In genomic region chr3:42732829-42733459, GRCh38 we compare ENCODE assay signal across 14 cellular contexts. TPM values are rescaled to one million over a fixed set of nuclear protein-coding genes. Genes with fewer than 3 reads are reported as not detected.
A peak's percentile ranks its signal among the peaks of the same experiment; 100 is the strongest.
DNase-seq lines count a peak whose midpoint lies in the region; ATAC-seq and TF ChIP-seq lines count a peak whose summit lies in the region.
"Had no signal": no experiment of that assay in that cellular context is flagged by ENCODE, and none has a peak within 500 bp of the region (broad histone marks: within the 10 kb centered on the region; RNA-seq: fewer than 3 reads in every experiment).

No MANE protein-coding gene starts in this region.

- peak overlapping the region; percentile 28 for H2BK15ac ChIP-seq in neuronal stem cell (ENCODE audit: low read length)

- peak overlapping the region; percentile 75 for H2BK5ac ChIP-seq in neuronal stem cell (ENCODE audit: low read length)

- H3K27ac ChIP-seq in HUES48 (ENCODE audit: low read depth, low read length): peak overlapping the region; percentile 80
- no peak overlapping the region for H3K27ac ChIP-seq in neuronal stem cell (replicated peaks; ENCODE audit: low read length)

- H2AFZ ChIP-seq in neuronal stem cell (ENCODE audit: low read length): peak overlapping the region; percentile 40

- no CpG with 5 or more reads among the region's 9 CpGs for WGBS in neuronal stem cell (ENCODE audit: extremely low coverage in 2 of 2, insufficient read length in 2 of 2, insufficient replicate concordance in 1 of 2), 2 donors

- H3K4me1 ChIP-seq in HUES48 (ENCODE audit: control insufficient read depth, insufficient read depth, low read length) (peaks cover 30% of the 10 kb centered on the region; the same call in 1 of the 2 replicates), neuronal stem cell (ENCODE audit: control insufficient read depth in 2 of 2, insufficient read depth in 1 of 2, low read depth in 1 of 2, low read length in 2 of 2) (peaks cover 7 to 19% of the 10 kb centered on the region in 2 donors)

- H3K9me3 ChIP-seq in HUES48 (ENCODE audit: control insufficient read depth, insufficient read depth, low read length) (no peaks in the 10 kb centered on the region), neuronal stem cell (replicated peaks in 1 of 2; ENCODE audit: control insufficient read depth in 2 of 2, insufficient read depth in 1 of 2, low read depth in 1 of 2, low read length in 2 of 2) (no peaks in the 10 kb centered on the region)

- DNase-seq in BJ (ENCODE audit: low read depth): no peak
- DNase-seq in ecto neural progenitor cell (ENCODE audit: low spot score): peak; percentile 46
- no peak for DNase-seq in neuronal stem cell (ENCODE audit: low spot score)
- no peak for DNase-seq in AML-193 (lab: John Stamatoyannopoulos, UW)
- DNase-seq in NCI-H1694 (lab: John Stamatoyannopoulos, UW): no peak
- DNase-seq in H7: no peak
- DNase-seq: activated CD8-positive, alpha-beta T cell treated with anti-CD3 and anti-CD28 coated beads, Interleukin-2, amount 10 ng/mL, durations not matched to agents 7 days and 5 days; activated naive CD8-positive, alpha-beta T cell treated with anti-CD3 and anti-CD28 coated beads, Interleukin-2, amount 10 ng/mL, durations not matched to agents 7 days and 5 days; CD4-positive, CD25-positive, alpha-beta regulatory T cell; NCI-H526 had no signal

- CTCF ChIA-PET in BJ (lab: Yijun Ruan, JAX): interaction anchor here (0.6 to 2.3 kb wide), 3 partner anchors 11 to 27 kb away, joined by 3 to 5 read pairs (median 4); no protein-coding TSS in a partner anchor

- POLR2A ChIA-PET in BJ (lab: Charles Lee): interaction anchor here (0.5 kb wide), 1 partner anchor 89 kb away, joined by 4 read pairs; no protein-coding TSS in a partner anchor

- no peak overlapping the region for H3K14ac ChIP-seq in neuronal stem cell (ENCODE audit: low read length)

- no peak overlapping the region for H3K4ac ChIP-seq in neuronal stem cell (ENCODE audit: low read length)

- no peaks in the 10 kb centered on the region for H3K36me3 ChIP-seq in BJ (ENCODE audit: control insufficient read depth, insufficient read depth, low read length)
- no peaks in the 10 kb centered on the region for H3K36me3 ChIP-seq in HUES48 (ENCODE audit: control insufficient read depth, insufficient read depth, low read length)
- H3K36me3 ChIP-seq in neuronal stem cell (replicated peaks in 1 of 2; ENCODE audit: control insufficient read depth in 2 of 2, insufficient read depth in 2 of 2, low read length in 2 of 2): no peaks in the 10 kb centered on the region
- H3K36me3 ChIP-seq in H7 (replicated peaks; ENCODE audit: control insufficient read depth, insufficient read depth, low read length): no peaks in the 10 kb centered on the region

- H2BK12ac ChIP-seq in neuronal stem cell (ENCODE audit: low read length): peak overlapping the region; percentile 36

- no peak overlapping the region for H3K4me2 ChIP-seq in neuronal stem cell (ENCODE audit: insufficient read depth, low read length, poor library complexity, severe bottlenecking)

- no peak overlapping the region for H2BK120ac ChIP-seq in neuronal stem cell (ENCODE audit: low read depth, low read length)

- peak; percentile 27; the same call in 1 of the 2 replicates for TF ChIP-seq CTCF in BJ (IDR thresholded peaks at IDR 0.05; ENCODE audit: insufficient read depth, low read depth, low read length)

- no peak overlapping the region for H2AK5ac ChIP-seq in neuronal stem cell (ENCODE audit: low read depth, low read length)

- no peak overlapping the region for H4K91ac ChIP-seq in neuronal stem cell (ENCODE audit: low read depth, low read length, poor library complexity)

- H3K9ac ChIP-seq in HUES48 (ENCODE audit: low read depth, low read length): no peak overlapping the region
- no peak overlapping the region for H3K9ac ChIP-seq in neuronal stem cell (ENCODE audit: low read depth, low read length, poor library complexity)

- ATAC-seq in GM18502 (IDR thresholded peaks at IDR 0.05; ENCODE audit: poor library complexity, unreplicated experiment): no peak
- ATAC-seq: activated CD8-positive, alpha-beta T cell treated with anti-CD3 and anti-CD28 coated beads, Interleukin-2, amount 10 ng/mL, durations not matched to agents 7 days and 5 days had no signal

- no peak overlapping the region for H3K23ac ChIP-seq in neuronal stem cell (ENCODE audit: low read depth, low read length, poor library complexity)

- H3K4me3 ChIP-seq in BJ (ENCODE audit: low read depth, low read length): no peak overlapping the region
- H3K4me3 ChIP-seq in HUES48 (ENCODE audit: low read depth, low read length): no peak overlapping the region
- no peak overlapping the region for H3K4me3 ChIP-seq in neuronal stem cell (ENCODE audit: low read length in 2 of 2)
- no peak overlapping the region for H3K4me3 ChIP-seq in H7 (ENCODE audit: insufficient read depth, low read depth, low read length)

- no peaks in the 10 kb centered on the region for H3K79me1 ChIP-seq in neuronal stem cell (ENCODE audit: low read depth, low read length)

- H3K27me3 ChIP-seq in BJ (ENCODE audit: control insufficient read depth, insufficient read depth, low read length) (no peaks in the 10 kb centered on the region; the same call in 1 of the 2 replicates), HUES48 (ENCODE audit: control insufficient read depth, insufficient read depth, low read length) (no peaks in the 10 kb centered on the region), neuronal stem cell (ENCODE audit: control insufficient read depth in 3 of 3, insufficient read depth in 3 of 3, low read depth in 1 of 3, low read length in 3 of 3) (peaks cover 0 to 32% (median 2%) of the 10 kb centered on the region in 3 experiments), H7 (ENCODE audit: control insufficient read depth, insufficient read depth, low read length) (no peaks in the 10 kb centered on the region)

- H3K18ac ChIP-seq in neuronal stem cell (ENCODE audit: low read length): peak overlapping the region; percentile 85

- no peak overlapping the region for H4K8ac ChIP-seq in neuronal stem cell (ENCODE audit: low read depth, low read length)

RNA-seq across cellular contexts. Expression of gene HHATL, which starts 30.3 kb away (rescaled TPM):
- polyA plus RNA-seq in BJ (2011; rRNA removed): not detected in 2 replicates
- polyA minus RNA-seq in BJ (2011; rRNA and poly(A)+ RNA removed): not detected in 2 replicates
- not detected for polyA plus RNA-seq in neuronal stem cell (2013, experiment 1 of 2)
- polyA plus RNA-seq in neuronal stem cell (2013, experiment 2 of 2): not detected
- total RNA-seq in H7 (2014; rRNA removed; shearing (Covaris generic)): not detected in 2 replicates
- total RNA-seq: activated CD8-positive, alpha-beta T cell treated with anti-CD3 and anti-CD28 coated beads, Interleukin-2, amount 10 ng/mL, durations not matched to agents 7 days and 5 days; activated naive CD8-positive, alpha-beta T cell treated with anti-CD3 and anti-CD28 coated beads, Interleukin-2, amount 10 ng/mL, durations not matched to agents 7 days and 5 days; CD4-positive, CD25-positive, alpha-beta regulatory T cell; kidney epithelial cell had no signal
- polyA plus RNA-seq: CD4-positive, CD25-positive, alpha-beta regulatory T cell; neural cell had no signal

RNA-seq across cellular contexts. Expression of gene CCDC13, which starts 40.1 kb away (rescaled TPM):
- 0.16 and 0.18 TPM in 2 replicates for polyA plus RNA-seq in BJ (2011; rRNA removed)
- polyA minus RNA-seq in BJ (2011; rRNA and poly(A)+ RNA removed): 0.28 TPM in 1 of 2 replicates, not detected in the other
- polyA plus RNA-seq in neuronal stem cell (2013, experiment 1 of 2): 1.3 TPM
- 1.7 TPM for polyA plus RNA-seq in neuronal stem cell (2013, experiment 2 of 2)
- total RNA-seq in H7 (2014; rRNA removed; shearing (Covaris generic)): 0.48 TPM in 1 of 2 replicates, not detected in the other

RNA-seq across cellular contexts. Expression of gene KLHL40, which starts 47.6 kb away (rescaled TPM):
- polyA plus RNA-seq in BJ (2011; rRNA removed): not detected in 2 replicates
- polyA minus RNA-seq in BJ (2011; rRNA and poly(A)+ RNA removed): not detected in 2 replicates
- polyA plus RNA-seq in neuronal stem cell (2013, experiment 1 of 2): not detected
- polyA plus RNA-seq in neuronal stem cell (2013, experiment 2 of 2): not detected
- total RNA-seq in H7 (2014; rRNA removed; shearing (Covaris generic)): not detected in 2 replicates
- total RNA-seq: activated CD8-positive, alpha-beta T cell treated with anti-CD3 and anti-CD28 coated beads, Interleukin-2, amount 10 ng/mL, durations not matched to agents 7 days and 5 days; activated naive CD8-positive, alpha-beta T cell treated with anti-CD3 and anti-CD28 coated beads, Interleukin-2, amount 10 ng/mL, durations not matched to agents 7 days and 5 days; CD4-positive, CD25-positive, alpha-beta regulatory T cell; kidney epithelial cell had no signal
- polyA plus RNA-seq: CD4-positive, CD25-positive, alpha-beta regulatory T cell; neural cell had no signal
